Comparison of ENCODE assay signal across 12 cellular contexts in the genomic region with DNA sequence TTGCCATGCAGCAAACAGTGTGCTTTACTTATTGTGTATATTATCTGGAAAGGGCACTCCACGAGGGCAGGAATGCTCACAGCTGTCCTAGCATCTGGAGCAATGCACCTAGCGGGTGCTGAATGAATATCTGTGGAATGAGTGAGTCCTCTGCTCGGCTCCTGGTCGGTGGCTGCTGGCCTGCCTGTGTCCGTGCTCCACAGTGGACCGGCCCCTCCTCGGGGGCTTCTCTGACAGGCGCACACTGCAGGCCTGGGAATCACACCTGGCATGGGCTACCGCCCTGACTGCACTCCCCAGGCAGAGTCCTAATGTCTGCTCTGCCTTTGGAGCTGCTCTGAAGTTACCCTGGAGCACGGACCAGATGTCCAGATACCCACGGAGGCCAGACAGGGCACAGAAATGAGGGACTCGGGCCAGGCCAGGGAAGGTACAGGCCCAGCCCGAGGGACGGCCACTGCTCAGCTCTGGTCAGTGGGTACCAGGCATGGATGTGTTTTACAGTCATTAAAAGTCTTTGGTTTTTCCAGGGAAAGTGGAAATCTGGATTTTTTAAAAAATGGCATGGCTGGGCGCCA. TPM values are rescaled to one million over a fixed set of nuclear protein-coding genes. Genes with fewer than 3 reads are reported as not detected.
DNase-seq lines count a peak whose midpoint lies in the region; ATAC-seq, FAIRE-seq and TF ChIP-seq lines count a peak whose summit lies in the region.
"Had no signal": no experiment of that assay in that cellular context is flagged by ENCODE, and none has a peak within 500 bp of the region (broad histone marks: within the 10 kb centered on the region; RNA-seq: fewer than 3 reads in every experiment).

No MANE protein-coding gene starts in this region.

- H3K36me3 Mint-ChIP-seq in naive thymus-derived CD8-positive, alpha-beta T cell = no peaks in the 10 kb centered on the region
- H3K36me3 Mint-ChIP-seq: CD4-positive, CD25-positive, alpha-beta regulatory T cell had no signal

- TF ChIP-seq RAD21 in HepG2 (CRISPR knock-in tag; IDR thresholded peaks at IDR 0.05) = no peak

- CTCF ChIA-PET in HepG2 (lab: Yijun Ruan, JAX; ENCODE audit: low intra/inter-chr PET ratio, low total read pairs) = no interaction called here

- no peak overlapping the region for H4K8ac ChIP-seq in neuronal stem cell (ENCODE audit: low read depth, low read length)

- H2AFZ ChIP-seq in HepG2 (ENCODE audit: low read length) (no peak overlapping the region), neuronal stem cell (ENCODE audit: low read length) (no peak overlapping the region)
- H2AFZ ChIP-seq: GM23338 had no signal

- H3K4me1 ChIP-seq in HepG2 (ENCODE audit: insufficient read depth, low read length) (peaks cover 40% of the 10 kb centered on the region), right lobe of liver (no peaks in the 10 kb centered on the region), body of pancreas (peaks cover 7% of the 10 kb centered on the region), neuronal stem cell (ENCODE audit: control insufficient read depth in 2 of 2, insufficient read depth in 1 of 2, low read depth in 1 of 2, low read length in 2 of 2) (no peaks in the 10 kb centered on the region)

- H3K27me3 ChIP-seq in HepG2 (ENCODE audit: control insufficient read depth in 1 of 2, insufficient read depth in 2 of 2, low read length in 2 of 2) (no peaks in the 10 kb centered on the region; a peak in 2 of 5 replicates), right lobe of liver (no peaks in the 10 kb centered on the region), body of pancreas (no peaks in the 10 kb centered on the region), neuronal stem cell (ENCODE audit: control insufficient read depth in 3 of 3, insufficient read depth in 3 of 3, low read depth in 1 of 3, low read length in 3 of 3) (peaks cover 0 to 5% (median 0%) of the 10 kb centered on the region in 3 experiments)
- H3K27me3 ChIP-seq: BLaER1 treated with 17β-estradiol and CSF1 and Interleukin-3, amounts not matched to agents 10 nM and 100 nM had no signal

- no peaks in the 10 kb centered on the region for H4K20me1 ChIP-seq in HepG2 (ENCODE audit: insufficient read depth, low read length)
- H4K20me1 ChIP-seq: BLaER1 treated with 17β-estradiol and CSF1 and Interleukin-3, amounts not matched to agents 10 nM and 100 nM had no signal

- peak; percentile 6; the same call in 2 of the 3 replicates for ATAC-seq in HepG2
- no peak for ATAC-seq in right lobe of liver
- ATAC-seq in body of pancreas = peak; percentile 74
- no peak for ATAC-seq in naive thymus-derived CD8-positive, alpha-beta T cell
- ATAC-seq in HG03432 (IDR thresholded peaks at IDR 0.05; ENCODE audit: unreplicated experiment) = no peak
- ATAC-seq: GM23338 had no signal

- no peak for FAIRE-seq in HepG2 (lab: Jason Lieb, UNC)
- FAIRE-seq: HTR-8/SVneo had no signal

- no peaks in the 10 kb centered on the region for H3K9me3 Mint-ChIP-seq in naive thymus-derived CD8-positive, alpha-beta T cell
- H3K9me3 Mint-ChIP-seq: GM23338, H9 had no signal

- peaks cover 15 to 20% (median 19%) of the 10 kb centered on the region in 4 donors for H3K4me1 Mint-ChIP-seq in naive thymus-derived CD8-positive, alpha-beta T cell
- H3K4me1 Mint-ChIP-seq: GM23338, H9 had no signal

- H2BK15ac ChIP-seq in neuronal stem cell (ENCODE audit: low read length) = no peak overlapping the region

- H3K79me1 ChIP-seq in neuronal stem cell (ENCODE audit: low read depth, low read length) = no peaks in the 10 kb centered on the region

- H2BK120ac ChIP-seq in neuronal stem cell (ENCODE audit: low read depth, low read length) = no peak overlapping the region

- peaks cover 4 to 32% (median 21%) of the 10 kb centered on the region in 5 donors for H3K27me3 Mint-ChIP-seq in naive thymus-derived CD8-positive, alpha-beta T cell
- H3K27me3 Mint-ChIP-seq: CD4-positive, CD25-positive, alpha-beta regulatory T cell had no signal

- DNase-seq in HepG2 (ENCODE audit: low spot score) (no peak), right lobe of liver (no peak), body of pancreas (peak; percentile 42 to 76 (median 62)), neuronal stem cell (ENCODE audit: low spot score) (no peak), DMS153 (lab: John Stamatoyannopoulos, UW) (no peak)
- no peak for DNase-seq in naive thymus-derived CD8-positive, alpha-beta T cell
- DNase-seq: CD4-positive, CD25-positive, alpha-beta regulatory T cell; H9 had no signal

- no peak overlapping the region for H3K18ac ChIP-seq in neuronal stem cell (ENCODE audit: low read length)

- no peak overlapping the region for H3K9ac ChIP-seq in HepG2 (ENCODE audit: insufficient read depth, low read depth, low read length)
- H3K9ac ChIP-seq in neuronal stem cell (ENCODE audit: low read depth, low read length, poor library complexity) = no peak overlapping the region
- H3K9ac ChIP-seq: BLaER1 treated with 17β-estradiol and CSF1 and Interleukin-3, amounts not matched to agents 10 nM and 100 nM had no signal

- no peak overlapping the region for H2AK5ac ChIP-seq in neuronal stem cell (ENCODE audit: low read depth, low read length)

- H3K36me3 ChIP-seq in HepG2 (replicated peaks in 1 of 2; ENCODE audit: control insufficient read depth in 1 of 2, insufficient read depth in 2 of 2, low read length in 2 of 2) (no peaks in the 10 kb centered on the region), right lobe of liver (no peaks in the 10 kb centered on the region), body of pancreas (replicated peaks in 1 of 2; ENCODE audit: insufficient read depth in 1 of 2, low read depth in 2 of 2) (no peaks in the 10 kb centered on the region), neuronal stem cell (replicated peaks in 1 of 2; ENCODE audit: control insufficient read depth in 2 of 2, insufficient read depth in 2 of 2, low read length in 2 of 2) (no peaks in the 10 kb centered on the region)
- H3K36me3 ChIP-seq: BLaER1 treated with 17β-estradiol and CSF1 and Interleukin-3, amounts not matched to agents 10 nM and 100 nM had no signal

- TF ChIP-seq POLR2A in HepG2 (IDR thresholded peaks at IDR 0.05; ENCODE audit: insufficient read depth in 1 of 2, low read depth in 2 of 2, low read length in 2 of 2) (no peak), right lobe of liver (IDR thresholded peaks at IDR 0.05) (no peak), body of pancreas (IDR thresholded peaks at IDR 0.05) (no peak)

- peak overlapping the region; percentile 39 for H3K23ac ChIP-seq in neuronal stem cell (ENCODE audit: low read depth, low read length, poor library complexity)

- BruUV-seq in HepG2 (replicated peaks; lab: Mats Ljungman, UMichigan) = no TSS peak

- H3K27ac ChIP-seq in HepG2 (ENCODE audit: extremely low read length, insufficient read depth, low read length) (no peak overlapping the region), right lobe of liver (no peak overlapping the region), body of pancreas (no peak overlapping the region), neuronal stem cell (replicated peaks; ENCODE audit: low read length) (no peak overlapping the region)

- H3K4me2 ChIP-seq in HepG2 (ENCODE audit: low read depth, low read length) = no peak overlapping the region
- no peak overlapping the region for H3K4me2 ChIP-seq in neuronal stem cell (ENCODE audit: insufficient read depth, low read length, poor library complexity, severe bottlenecking)
- H3K4me2 ChIP-seq: GM23338 had no signal

- H3K4me3 ChIP-seq in HepG2 (replicated peaks in 1 of 3; ENCODE audit: insufficient read depth in 1 of 3, low read depth in 2 of 3, low read length in 3 of 3) (no peak overlapping the region), right lobe of liver (no peak overlapping the region), body of pancreas (no peak overlapping the region), neuronal stem cell (ENCODE audit: low read length in 2 of 2) (no peak overlapping the region)
- H3K4me3 ChIP-seq: BLaER1 treated with 17β-estradiol and CSF1 and Interleukin-3, amounts not matched to agents 10 nM and 100 nM; GM23338 had no signal

- POLR2A ChIA-PET in HepG2 (lab: Yijun Ruan, JAX) = interaction anchor here (1.4 kb wide), 1 partner anchor 13 kb away, joined by 4 read pairs; no protein-coding TSS in a partner anchor
- POLR2A ChIA-PET in naive thymus-derived CD8-positive, alpha-beta T cell (lab: Charles Lee) = no interaction called here

- H3K9me3 ChIP-seq in HepG2 (ENCODE audit: low read length) = no peaks in the 10 kb centered on the region
- H3K9me3 ChIP-seq in right lobe of liver = no peaks in the 10 kb centered on the region
- H3K9me3 ChIP-seq in body of pancreas = no peaks in the 10 kb centered on the region
- H3K9me3 ChIP-seq in neuronal stem cell (replicated peaks in 1 of 2; ENCODE audit: control insufficient read depth in 2 of 2, insufficient read depth in 1 of 2, low read depth in 1 of 2, low read length in 2 of 2) = no peaks in the 10 kb centered on the region
- H3K9me3 ChIP-seq: BLaER1 treated with 17β-estradiol and CSF1 and Interleukin-3, amounts not matched to agents 10 nM and 100 nM had no signal

- H3K27ac Mint-ChIP-seq in naive thymus-derived CD8-positive, alpha-beta T cell = peak overlapping the region in 2 of 10 donors; percentile 10 to 31
- H3K27ac Mint-ChIP-seq: CD4-positive, CD25-positive, alpha-beta regulatory T cell; GM23338; H9 had no signal

- H4K91ac ChIP-seq in neuronal stem cell (ENCODE audit: low read depth, low read length, poor library complexity) = no peak overlapping the region

- TF ChIP-seq EP300 in HepG2 (IDR thresholded peaks at IDR 0.05; ENCODE audit: low read depth in 2 of 2, low read length in 2 of 2) = no peak
- no peak for TF ChIP-seq EP300 in HepG2 (CRISPR knock-in tag; IDR thresholded peaks at IDR 0.05; ENCODE audit: borderline replicate concordance)

- in situ Hi-C loops in HepG2 (cut with HindIII; ENCODE audit: extremely low pct_ligation_motif_present, low pct_unique_long_range_greater_than_20kb) = no loop called here

- TF ChIP-seq CTCF in HepG2 (CRISPR knock-in tag; IDR thresholded peaks at IDR 0.05) (no peak), right lobe of liver (IDR thresholded peaks at IDR 0.05) (no peak), body of pancreas (IDR thresholded peaks at IDR 0.05) (no peak)

- WGBS in HepG2 (ENCODE audit: low lambda C conversion rate) = 78% methylated on average over 14 of the region's 15 CpGs
- WGBS in right lobe of liver (ENCODE audit: insufficient coverage, low coverage, low lambda C conversion rate, missing lambda C conversion rate) = 71% methylated on average over 1 of the region's 15 CpGs
- 32 to 62% methylated on average over 7 to 15 of the region's 15 CpGs for WGBS in body of pancreas, 2 donors
- no CpG with 5 or more reads among the region's 15 CpGs for WGBS in neuronal stem cell (ENCODE audit: extremely low coverage in 2 of 2, insufficient read length in 2 of 2, insufficient replicate concordance in 1 of 2), 2 donors

- no peak overlapping the region for H2BK5ac ChIP-seq in neuronal stem cell (ENCODE audit: low read length)

- no peak overlapping the region for H2BK12ac ChIP-seq in neuronal stem cell (ENCODE audit: low read length)

- intact Hi-C loops in HepG2 (cut with micrococcal nuclease; ENCODE audit: unreplicated experiment) (no loop called here), right lobe of liver (cut with DNase I) (no loop called here), body of pancreas (cut with DNase I) (no loop called here)

- H3K79me2 ChIP-seq in HepG2 (ENCODE audit: insufficient read depth, low read length) = no peaks in the 10 kb centered on the region

- no peak overlapping the region for H3K4me3 Mint-ChIP-seq in naive thymus-derived CD8-positive, alpha-beta T cell
- H3K4me3 Mint-ChIP-seq: GM23338, H9 had no signal

- no peak overlapping the region for H3K14ac ChIP-seq in neuronal stem cell (ENCODE audit: low read length)

- no peak overlapping the region for H3K4ac ChIP-seq in neuronal stem cell (ENCODE audit: low read length)

RNA-seq across cellular contexts. Expression of gene AKTIP, which starts 21.1 kb away (rescaled TPM):
- total RNA-seq in HepG2 (2016; rRNA removed; fragmentation: Illumina TruSeq; extraction: Trizol) (28.8 and 30.1 TPM in 2 replicates), right lobe of liver (10 to 100 TPM; 23.3 to 42.4 (median 26.5) TPM), body of pancreas (10 to 100 TPM; 32.2 to 40.5 TPM)
- total RNA-seq in HepG2 (2016; cell fraction: cytosol; rRNA removed; fragmentation: Illumina TruSeq; extraction: Trizol; ENCODE audit: low read depth) = 18.8 and 20.7 TPM in 2 replicates
- total RNA-seq in HepG2 (2016; cell fraction: insoluble cytoplasmic fraction; rRNA removed; fragmentation: Illumina TruSeq; extraction: Trizol) = 24.2 and 33.8 TPM in 2 replicates
- total RNA-seq in HepG2 (2016; cell fraction: membrane; rRNA removed; fragmentation: Illumina TruSeq; extraction: Trizol) = 35.6 and 35.7 TPM in 2 replicates
- total RNA-seq in HepG2 (2016; cell fraction: nucleus; rRNA removed; fragmentation: Illumina TruSeq; extraction: Trizol) = 28.0 and 29.0 TPM in 2 replicates
- 45.6 and 49.0 TPM in 2 replicates for polyA plus RNA-seq in HepG2 (2011; rRNA removed)
- polyA plus RNA-seq in HepG2 (2011; cell fraction: cytosol; rRNA removed) = 19.8 and 29.5 TPM in 2 replicates
- polyA plus RNA-seq in HepG2 (2011; cell fraction: nucleus; rRNA removed) = 68.8 and 72.6 TPM in 2 replicates
- 28.1 and 33.7 TPM in 2 replicates for polyA plus RNA-seq in HepG2 (2012)
- polyA plus RNA-seq in HepG2 (2016; cell fraction: cytosol; fragmentation: Illumina TruSeq; extraction: Trizol; ENCODE audit: low read depth) = 22.4 and 30.5 TPM in 2 replicates
- 30.0 and 31.0 TPM in 2 replicates for polyA plus RNA-seq in HepG2 (2016; cell fraction: insoluble cytoplasmic fraction; fragmentation: Illumina TruSeq; extraction: Trizol; ENCODE audit: low read depth)
- 35.3 and 37.7 TPM in 2 replicates for polyA plus RNA-seq in HepG2 (2016; cell fraction: membrane; fragmentation: Illumina TruSeq; extraction: Trizol; ENCODE audit: low read depth)
- 58.4 and 63.0 TPM in 2 replicates for polyA plus RNA-seq in HepG2 (2016; cell fraction: nucleus; fragmentation: Illumina TruSeq; extraction: Trizol; ENCODE audit: insufficient read depth, low read depth)
- 19.4 and 24.5 TPM in 2 replicates for polyA minus RNA-seq in HepG2 (2011; rRNA and poly(A)+ RNA removed; ENCODE audit: low replicate concordance)
- 15.7 and 17.4 TPM in 2 replicates for polyA minus RNA-seq in HepG2 (2011; cell fraction: cytosol; rRNA and poly(A)+ RNA removed)
- 43.4 and 69.0 TPM in 2 replicates for polyA minus RNA-seq in HepG2 (2011; cell fraction: nucleus; rRNA and poly(A)+ RNA removed)
- polyA plus RNA-seq in neuronal stem cell (2013, experiment 1 of 2) = 13.5 TPM
- polyA plus RNA-seq in neuronal stem cell (2013, experiment 2 of 2) = 15.3 TPM
- total RNA-seq in naive thymus-derived CD8-positive, alpha-beta T cell = 100 to 1,000 TPM; 155 to 159 TPM
- polyA plus RNA-seq in naive thymus-derived CD8-positive, alpha-beta T cell = 100 to 1,000 TPM in 2 of 3 donors, 10 to 100 TPM in 1; 60.3 to 124 (median 114) TPM

Comparison
In these comparisons a context has a peak if more than half of its experiments do, and no peak if none do; other contexts are left out.
1. ATAC-seq: peak in HepG2 (single experiment) and body of pancreas (single experiment); none in right lobe of liver (0 of 4), naive thymus-derived CD8-positive, alpha-beta T cell (0 of 2) and HG03432 (single experiment).
2. DNase-seq: peak in body of pancreas (4 of 4); none in HepG2 (single experiment), right lobe of liver (0 of 3), neuronal stem cell (single experiment), naive thymus-derived CD8-positive, alpha-beta T cell (0 of 10) and DMS153 (single experiment).